ENCODE assay signal across 15 cellular contexts in genomic region chr1:56284933-56285332, GRCh38.
DNase-seq lines count a peak whose midpoint lies in the region; ATAC-seq and TF ChIP-seq lines count a peak whose summit lies in the region.
"Had no signal": no experiment of that assay in that cellular context is flagged by ENCODE, and none has a peak within 500 bp of the region (broad histone marks: within the 10 kb centered on the region; RNA-seq: fewer than 3 reads in every experiment).

No MANE protein-coding gene starts in this region.

- H3K36me3 Mint-ChIP-seq in GM23338 (ENCODE audit: low read depth), result no peaks in the 10 kb centered on the region

- no peaks in the 10 kb centered on the region for H3K79me2 ChIP-seq in GM23338 (replicated peaks; ENCODE audit: insufficient read depth)

- no peaks in the 10 kb centered on the region for H4K20me1 ChIP-seq in GM23338 (replicated peaks; ENCODE audit: insufficient read depth)

- H3K9me3 Mint-ChIP-seq in GM23338, result no peaks in the 10 kb centered on the region
- H3K9me3 Mint-ChIP-seq: nephron had no signal

- H3K4me3 Mint-ChIP-seq in GM23338, result no peak overlapping the region
- H3K4me3 Mint-ChIP-seq: nephron had no signal

- H3K27ac ChIP-seq in GM23338 (ENCODE audit: low read depth) (no peak overlapping the region), breast epithelium (peak overlapping the region; percentile 10 to 20), skeletal muscle tissue (ENCODE audit: low read depth, low read length) (peak overlapping the region; percentile 50)
- H3K27ac ChIP-seq: epithelial cell of prostate, HL-60, tibial artery had no signal

- H3K9me3 ChIP-seq in breast epithelium (no peaks in the 10 kb centered on the region), skeletal muscle tissue (ENCODE audit: control insufficient read depth in 3 of 3, low read length in 3 of 3) (no peaks in the 10 kb centered on the region)
- H3K9me3 ChIP-seq: tibial artery had no signal

- no peaks in the 10 kb centered on the region for H3K4me1 Mint-ChIP-seq in GM23338

- DNase-seq in GM23338 (ENCODE audit: low spot score) (peak; percentile 17), breast epithelium (ENCODE audit: low spot score in 2 of 2) (no peak), kidney glomerular epithelial cell (lab: John Stamatoyannopoulos, UW) (peak; percentile 86), NCI-H524 treated with DMSO at 0.1 percent for 48 hours (lab: John Stamatoyannopoulos, UW) (no peak), amniotic stem cell (lab: John Stamatoyannopoulos, UW) (no peak), NCI-H510A treated with DMSO at 0.1 percent for 48 hours (lab: John Stamatoyannopoulos, UW) (no peak)
- DNase-seq: activated CD4-positive, alpha-beta T cell treated with anti-CD3 and anti-CD28 coated beads, Interleukin-2, amount 50 U/mL, for 4 hours; activated gamma-delta T cell treated with Interleukin-2 at 50 U/mL for 16 hours; DMS 273 treated with DMSO at 0.1 percent for 48 hours; T1000; tibial artery had no signal

- no peaks in the 10 kb centered on the region for H3K27me3 ChIP-seq in GM23338 (ENCODE audit: insufficient read depth)
- no peaks in the 10 kb centered on the region for H3K27me3 ChIP-seq in breast epithelium
- no peaks in the 10 kb centered on the region for H3K27me3 ChIP-seq in skeletal muscle tissue (ENCODE audit: control insufficient read depth in 3 of 3, insufficient read depth in 3 of 3, low read length in 3 of 3)
- H3K27me3 ChIP-seq: tibial artery had no signal

- H3K9ac ChIP-seq in skeletal muscle tissue (ENCODE audit: low read depth in 1 of 3, low read length in 3 of 3), result no peak overlapping the region

- peaks cover 1% of the 10 kb centered on the region for H3K27me3 Mint-ChIP-seq in GM23338 (ENCODE audit: insufficient read depth, low read depth, poor library complexity)

- no peak overlapping the region for H3K4me2 ChIP-seq in GM23338

- no peak overlapping the region for H2AFZ ChIP-seq in GM23338

- no peak for TF ChIP-seq POLR2A in breast epithelium (IDR thresholded peaks at IDR 0.05)

- peak; percentile 32; the same call in 1 of the 3 replicates for ATAC-seq in GM23338

- H3K36me3 ChIP-seq in GM23338 (ENCODE audit: insufficient read depth) (no peaks in the 10 kb centered on the region), breast epithelium (no peaks in the 10 kb centered on the region), skeletal muscle tissue (ENCODE audit: control insufficient read depth in 3 of 3, insufficient read depth in 3 of 3, low read length in 3 of 3) (no peaks in the 10 kb centered on the region)
- H3K36me3 ChIP-seq: tibial artery had no signal

- 0 out of 2 replicates have a peak, but pooled peaks cover 5% of the 10 kb centered on the region for H3K9me2 ChIP-seq in GM23338 (ENCODE audit: insufficient read depth)

- intact Hi-C loops in breast epithelium (cut with DNase I; ENCODE audit: low total_unique reads), result no loop called here

- no peaks in the 10 kb centered on the region for H3F3A ChIP-seq in GM23338 (replicated peaks; ENCODE audit: low read depth)

- TF ChIP-seq CTCF in GM23338 (conservative IDR thresholded peaks at IDR 0.05; ENCODE audit: low read depth in 2 of 2), result no peak
- no peak for TF ChIP-seq CTCF in breast epithelium (IDR thresholded peaks at IDR 0.05)

- H3K4me3 ChIP-seq in GM23338, result no peak overlapping the region
- no peak overlapping the region for H3K4me3 ChIP-seq in breast epithelium
- no peak overlapping the region for H3K4me3 ChIP-seq in skeletal muscle tissue (ENCODE audit: low read length in 3 of 3)
- H3K4me3 ChIP-seq: tibial artery had no signal

- H3K4me1 ChIP-seq in GM23338 (ENCODE audit: insufficient read depth) (no peaks in the 10 kb centered on the region), breast epithelium (no peaks in the 10 kb centered on the region), skeletal muscle tissue (ENCODE audit: control insufficient read depth in 3 of 3, insufficient read depth in 3 of 3, low read length in 3 of 3) (peaks cover 13 to 28% (median 17%) of the 10 kb centered on the region in 3 donors)
- H3K4me1 ChIP-seq: tibial artery had no signal

- no peak overlapping the region for H3K27ac Mint-ChIP-seq in GM23338

TF ChIP-seq in GM23338, 12 proteins besides CTCF, POLR2A, EP300 and RAD21 (continues in another document):
- TF ChIP-seq ZNF114 (CRISPR knock-in tag; IDR thresholded peaks at IDR 0.05) (no peak), JUNB (IDR thresholded peaks at IDR 0.05; ENCODE audit: unreplicated experiment) (no peak), EZH2phosphoT487 (IDR thresholded peaks at IDR 0.05; ENCODE audit: unreplicated experiment) (no peak), ZNF462 (CRISPR knock-in tag; IDR thresholded peaks at IDR 0.05) (no peak), ZNF331 (CRISPR knock-in tag; IDR thresholded peaks at IDR 0.05; ENCODE audit: low read depth) (no peak), EZH2 (IDR thresholded peaks at IDR 0.05; ENCODE audit: low read depth, unreplicated experiment) (no peak), CREB1 (CRISPR knock-in tag; IDR thresholded peaks at IDR 0.05; ENCODE audit: low read depth) (no peak), NANOG (IDR thresholded peaks at IDR 0.05; ENCODE audit: borderline replicate concordance) (no peak), POLR2AphosphoS5 (IDR thresholded peaks at IDR 0.05; ENCODE audit: low read depth) (no peak), ETS1 (IDR thresholded peaks at IDR 0.05) (no peak), STAT1 (IDR thresholded peaks at IDR 0.05; ENCODE audit: unreplicated experiment) (no peak)

Comparison
In these comparisons a context has a peak if more than half of its experiments do, and no peak if none do; other contexts are left out.
1. DNase-seq: peak in GM23338 (single experiment) and kidney glomerular epithelial cell (single experiment); none in breast epithelium (0 of 2), NCI-H524 treated with DMSO at 0.1 percent for 48 hours (single experiment), amniotic stem cell (single experiment) and NCI-H510A treated with DMSO at 0.1 percent for 48 hours (single experiment).